Comparison of ENCODE assay signal across 33 cellular contexts in genomic region chr18:30572214-30572613, GRCh38.
"Had no signal": no experiment of that assay in that cellular context is flagged by ENCODE, and none has a peak within 500 bp of the region (broad histone marks: within the 10 kb centered on the region; RNA-seq: fewer than 3 reads in every experiment).

No MANE protein-coding gene starts in this region.

- ATAC-seq: activated naive CD4-positive, alpha-beta T cell treated with anti-CD3 and anti-CD28 coated beads, Interleukin-2, amount 50 U/mL, for 72 hours; activated naive CD8-positive, alpha-beta T cell treated with anti-CD3 and anti-CD28 coated beads, Interleukin-2, amount 50 U/mL, for 24 hours; activated T-cell treated with anti-CD3 and anti-CD28 coated beads, Interleukin-2, amount 50 U/mL, for 4 hours; activated T-cell treated with anti-CD3 and anti-CD28 coated beads, Interleukin-2, amount 50 U/mL, for 72 hours; activated T-helper 17 cell treated with anti-CD3 and anti-CD28 coated beads, Interleukin-2, amount 50 U/mL, for 72 hours; body of pancreas had no signal

- H3K27ac ChIP-seq: adrenal gland, ascending aorta, body of pancreas, brain microvascular endothelial cell, breast epithelium, cardiac muscle cell had no signal

- DNase-seq: activated effector memory CD4-positive, alpha-beta T cell treated with anti-CD3 and anti-CD28 coated beads, Interleukin-2, amount 50 U/mL, for 16 hours; activated effector memory CD4-positive, alpha-beta T cell treated with Interleukin-2 at 50 U/mL for 16 hours; activated gamma-delta T cell; activated gamma-delta T cell treated with Interleukin-2 at 50 U/mL for 16 hours; activated naive CD4-positive, alpha-beta T cell; activated naive CD4-positive, alpha-beta T cell treated with anti-CD3 and anti-CD28 coated beads for 36 hours; activated naive CD4-positive, alpha-beta T cell treated with anti-CD3 and anti-CD28 coated beads, Interleukin-2, amount 10 ng/mL, durations not matched to agents 7 days and 5 days; activated naive CD4-positive, alpha-beta T cell treated with anti-CD3 and anti-CD28 coated beads, Interleukin-2, amount 50 U/mL, for 16 hours; activated naive CD4-positive, alpha-beta T cell treated with Interleukin-2 at 50 U/mL for 16 hours; activated naive CD8-positive, alpha-beta T cell treated with anti-CD3 and anti-CD28 coated beads for 36 hours; activated naive CD8-positive, alpha-beta T cell treated with anti-CD3 and anti-CD28 coated beads, Interleukin-2, amount 10 ng/mL, durations not matched to agents 7 days and 5 days; activated naive CD8-positive, alpha-beta T cell treated with anti-CD3 and anti-CD28 coated beads, Interleukin-2, amount 50 U/mL, for 24 hours; activated T-cell treated with anti-CD3 and anti-CD28 coated beads, Interleukin-2, amount 50 U/mL, for 1 hour; activated T-cell treated with anti-CD3 and anti-CD28 coated beads, Interleukin-2, amount 50 U/mL, for 24 hours; activated T-cell treated with anti-CD3 and anti-CD28 coated beads, Interleukin-2, amount 50 U/mL, for 4 hours; activated T-cell treated with anti-CD3 and anti-CD28 coated beads, Interleukin-2, amount 50 U/mL, for 48 hours; activated T-cell treated with anti-CD3 and anti-CD28 coated beads, Interleukin-2, amount 50 U/mL, for 72 hours; adrenal gland; amniotic stem cell; anterior cingulate cortex; aorta; body of pancreas; brain microvascular endothelial cell; caudate nucleus; central memory CD4-positive, alpha-beta T cell; cerebellar nuclear complex had no signal

- H3K27me3 ChIP-seq: adrenal gland, ascending aorta, body of pancreas, brain microvascular endothelial cell, breast epithelium, cardiac muscle cell had no signal

- H3K4me3 ChIP-seq: adrenal gland, ascending aorta, body of pancreas, breast epithelium, cardiac muscle cell had no signal

- H3K9me3 ChIP-seq: adrenal gland, ascending aorta, body of pancreas, breast epithelium had no signal

- FAIRE-seq: astrocyte, bronchial epithelial cell had no signal

- H3K4me1 ChIP-seq: adrenal gland, ascending aorta, body of pancreas, breast epithelium had no signal

- H3K36me3 ChIP-seq: adrenal gland, ascending aorta, brain microvascular endothelial cell, breast epithelium, cardiac muscle cell had no signal
